30 cellular contexts compared by ENCODE assay signal in genomic region chr6:39199976-39200375, GRCh38.
"Had no signal": no experiment of that assay in that cellular context is flagged by ENCODE, and none has a peak within 500 bp of the region (broad histone marks: within the 10 kb centered on the region; RNA-seq: fewer than 3 reads in every experiment).

No MANE protein-coding gene starts in this region.

- H3K9me3 Mint-ChIP-seq: activated CD4-positive, alpha-beta T cell treated with anti-CD3 and anti-CD28 coated beads, Interleukin-2, amount 10 ng/mL, durations not matched to agents 7 days and 5 days; activated CD8-positive, alpha-beta T cell treated with anti-CD3 and anti-CD28 coated beads for 36 hours; activated T-cell treated with anti-CD3 and anti-CD28 coated beads, Interleukin-2, amount 50 U/mL, for 4 hours; activated T-helper 17 cell treated with anti-CD3 and anti-CD28 coated beads, Interleukin-2, amount 50 U/mL, for 72 hours; immature natural killer cell; memory B cell; T-helper 1 cell treated with Interleukin-12 subunit alpha and Interleukin-12 subunit beta and Interleukin-4 antibody, amounts not matched to agents 30 μg/mL and 1 μg/mL, for 36 hours; WTC11 had no signal

- H3K27ac ChIP-seq: esophagus muscularis mucosa, foreskin keratinocyte, heart left ventricle, ovary, prostate gland, suprapubic skin had no signal

- H3K36me3 Mint-ChIP-seq: immature natural killer cell; memory B cell; naive thymus-derived CD4-positive, alpha-beta T cell had no signal

- H3K9me3 ChIP-seq: esophagus muscularis mucosa, heart left ventricle, ovary, prostate gland, suprapubic skin, tibial nerve had no signal

- DNase-seq: activated CD4-positive, alpha-beta T cell treated with anti-CD3 and anti-CD28 coated beads for 1 hour; activated CD4-positive, alpha-beta T cell treated with anti-CD3 and anti-CD28 coated beads, Interleukin-2, amount 10 ng/mL, durations not matched to agents 7 days and 5 days; activated CD8-positive, alpha-beta T cell treated with anti-CD3 and anti-CD28 coated beads for 36 hours; activated gamma-delta T cell treated with Interleukin-2 at 50 U/mL for 16 hours; activated naive CD4-positive, alpha-beta T cell treated with anti-CD3 and anti-CD28 coated beads, Interleukin-2, amount 50 U/mL, for 16 hours; activated T-cell treated with anti-CD3 and anti-CD28 coated beads, Interleukin-2, amount 50 U/mL, for 4 hours; amniotic stem cell; central memory CD4-positive, alpha-beta T cell; foreskin keratinocyte; heart left ventricle; hypothalamus; immature natural killer cell; midbrain; naive thymus-derived CD4-positive, alpha-beta T cell; ovary; retina; stimulated activated CD4-positive, alpha-beta T cell treated with anti-CD3 and anti-CD28 coated beads, Interleukin-12 subunit alpha, Interleukin-12 subunit beta, amount 100 ng/mL, for 4 hours; stimulated activated CD4-positive, alpha-beta T cell treated with anti-CD3 and anti-CD28 coated beads, Interleukin-4, amount 100 ng/mL, for 1 hour; SW 1271; T-helper 9 cell had no signal

- H3K4me1 Mint-ChIP-seq: immature natural killer cell had no signal

- H3K27ac Mint-ChIP-seq: activated CD4-positive, alpha-beta T cell treated with anti-CD3 and anti-CD28 coated beads, Interleukin-2, amount 10 ng/mL, durations not matched to agents 7 days and 5 days; activated CD8-positive, alpha-beta T cell treated with anti-CD3 and anti-CD28 coated beads for 36 hours; activated T-helper 17 cell treated with anti-CD3 and anti-CD28 coated beads, Interleukin-2, amount 50 U/mL, for 72 hours; immature natural killer cell; naive thymus-derived CD4-positive, alpha-beta T cell; T-helper 1 cell treated with Interleukin-12 subunit alpha and Interleukin-12 subunit beta and Interleukin-4 antibody, amounts not matched to agents 30 μg/mL and 1 μg/mL, for 36 hours; WTC11 had no signal

- H3K4me3 Mint-ChIP-seq: activated CD4-positive, alpha-beta T cell treated with anti-CD3 and anti-CD28 coated beads, Interleukin-2, amount 10 ng/mL, durations not matched to agents 7 days and 5 days; activated CD8-positive, alpha-beta T cell treated with anti-CD3 and anti-CD28 coated beads for 36 hours; activated T-cell treated with anti-CD3 and anti-CD28 coated beads, Interleukin-2, amount 50 U/mL, for 4 hours; activated T-helper 17 cell treated with anti-CD3 and anti-CD28 coated beads, Interleukin-2, amount 50 U/mL, for 72 hours; immature natural killer cell; memory B cell; naive thymus-derived CD4-positive, alpha-beta T cell; T-helper 1 cell treated with Interleukin-12 subunit alpha and Interleukin-12 subunit beta and Interleukin-4 antibody, amounts not matched to agents 30 μg/mL and 1 μg/mL, for 36 hours; WTC11 had no signal

- H3K27me3 ChIP-seq: foreskin keratinocyte, heart left ventricle, ovary, suprapubic skin, tibial nerve had no signal

- H3K4me3 ChIP-seq: esophagus muscularis mucosa, heart left ventricle, ovary, prostate gland, skin epidermis, suprapubic skin, tibial nerve had no signal

- H3K4me1 ChIP-seq: foreskin keratinocyte, heart left ventricle, prostate gland had no signal

- H3K36me3 ChIP-seq: esophagus muscularis mucosa, heart left ventricle, ovary, prostate gland, suprapubic skin had no signal

- ATAC-seq: activated CD8-positive, alpha-beta T cell treated with anti-CD3 and anti-CD28 coated beads for 36 hours; activated T-cell treated with anti-CD3 and anti-CD28 coated beads, Interleukin-2, amount 50 U/mL, for 4 hours; activated T-helper 17 cell treated with anti-CD3 and anti-CD28 coated beads, Interleukin-2, amount 50 U/mL, for 72 hours; foreskin keratinocyte; heart left ventricle; naive thymus-derived CD4-positive, alpha-beta T cell; sciatic nerve; WTC11 had no signal

- H3K27me3 Mint-ChIP-seq: activated CD4-positive, alpha-beta T cell treated with anti-CD3 and anti-CD28 coated beads, Interleukin-2, amount 10 ng/mL, durations not matched to agents 7 days and 5 days; activated CD8-positive, alpha-beta T cell treated with anti-CD3 and anti-CD28 coated beads for 36 hours; activated T-helper 17 cell treated with anti-CD3 and anti-CD28 coated beads, Interleukin-2, amount 50 U/mL, for 72 hours; memory B cell; naive thymus-derived CD4-positive, alpha-beta T cell had no signal
